In genomic region chr14:35304812-35305462, GRCh38 we compare ENCODE assay signal across 1 cellular context.
TF ChIP-seq lines count a peak whose summit lies in the region.

No MANE protein-coding gene starts in this region.

TF ChIP-seq in WTC11, 78 proteins besides CTCF, POLR2A, EP300 and RAD21 (continued from another document):
- TF ChIP-seq FOXP4 (CRISPR knock-in tag; IDR thresholded peaks at IDR 0.05) (no peak), ZNF138 (CRISPR knock-in tag; conservative IDR thresholded peaks at IDR 0.05) (no peak)
